ENCODE assay signal across 27 cellular contexts in the genomic region with DNA sequence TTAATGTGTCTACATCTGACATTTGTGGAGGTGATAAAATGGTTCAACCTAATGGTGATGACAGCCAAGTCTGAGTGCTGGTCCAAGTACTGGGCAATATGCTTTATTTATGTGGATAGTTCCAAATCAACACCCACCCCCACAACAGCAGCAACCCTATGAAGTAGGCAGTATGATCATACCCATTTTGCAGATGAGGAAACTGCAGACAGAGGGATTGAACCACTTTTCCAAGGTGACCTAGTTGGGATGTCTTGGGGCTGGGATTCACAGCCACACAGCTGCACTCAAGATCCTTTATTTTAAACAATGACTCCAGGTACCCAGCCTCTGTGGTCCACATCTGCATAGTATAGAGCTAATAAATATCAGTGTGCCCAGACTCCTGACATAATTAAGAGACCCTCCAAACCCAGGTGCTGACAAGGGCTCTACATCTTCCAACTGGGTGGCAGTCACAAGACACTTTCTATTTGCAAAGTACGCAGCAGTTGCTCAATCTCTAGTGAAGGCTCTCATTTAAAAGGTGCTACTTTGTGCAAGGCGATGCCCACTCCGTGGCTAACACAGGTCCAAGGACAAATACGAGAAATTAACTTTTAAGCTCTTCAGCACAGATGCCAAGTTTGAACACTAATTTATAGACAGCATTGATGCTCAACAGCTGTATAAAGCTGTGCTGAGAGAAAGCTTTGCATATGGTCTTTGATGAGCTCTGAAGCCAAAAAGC.
"Had no signal": no experiment of that assay in that cellular context is flagged by ENCODE, and none has a peak within 500 bp of the region (broad histone marks: within the 10 kb centered on the region; RNA-seq: fewer than 3 reads in every experiment).

No MANE protein-coding gene starts in this region.

- H3K27ac ChIP-seq: neural progenitor cell, ovary, parathyroid adenoma, psoas muscle, suprapubic skin, testis, tibial artery, transverse colon, vagina had no signal

- H3K27me3 ChIP-seq: neural progenitor cell, ovary, spleen, suprapubic skin, testis, tibial artery, transverse colon, vagina had no signal

- ATAC-seq: natural killer cell; psoas muscle; right cardiac atrium; sciatic nerve; stimulated activated memory B cell treated with anti-CD40 and anti-IgM and Interleukin-4, amounts not matched to agents 10 μg/mL and 1 μg/mL and 100 μg/mL, for 72 hours; stimulated activated naive CD8-positive, alpha-beta T cell treated with anti-CD3 and anti-CD28 coated beads, Interleukin-15, amount 100 ng/mL, for 72 hours; stimulated activated naive CD8-positive, alpha-beta T cell treated with anti-CD3 and anti-CD28 coated beads, Interleukin-15, Interleukin-2, amounts not matched to agents 100 U/mL and 50 U/mL, for 24 hours had no signal

- H3K36me3 ChIP-seq: neural progenitor cell, ovary, spleen, suprapubic skin, tibial artery, transverse colon, vagina had no signal

- H3K4me3 ChIP-seq: neural progenitor cell, ovary, psoas muscle, skin epidermis, smooth muscle cell, suprapubic skin, testis, tibial artery, transverse colon, vagina had no signal

- H3K9me3 ChIP-seq: ovary, psoas muscle, suprapubic skin, testis, tibial artery, transverse colon, vagina had no signal

- H3K4me1 ChIP-seq: parathyroid adenoma, psoas muscle, testis, tibial artery, transverse colon, vagina had no signal

- H3K79me2 ChIP-seq: parathyroid adenoma had no signal

- DNase-seq: natural killer cell; occipital lobe; ovary; posterior cingulate gyrus; psoas muscle; right cardiac atrium; spleen; stimulated activated CD4-positive, alpha-beta T cell treated with anti-CD3 and anti-CD28 coated beads, Interleukin-12 subunit alpha, Interleukin-12 subunit beta, amount 100 ng/mL, for 4 hours; stimulated activated CD4-positive, alpha-beta T cell treated with anti-CD3 and anti-CD28 coated beads, Interleukin-1b, Interleukin-23, amount 100 ng/mL, for 48 hours; stimulated activated CD4-positive, alpha-beta T cell treated with anti-CD3 and anti-CD28 coated beads, Interleukin-4, amount 100 ng/mL, for 1 hour; stimulated activated CD4-positive, alpha-beta T cell treated with anti-CD3 and anti-CD28 coated beads, Interleukin-4, amount 100 ng/mL, for 4 hours; stimulated activated CD8-positive, alpha-beta memory T cell treated with anti-CD3 and anti-CD28 coated beads, Interleukin-4, amount 100 ng/mL, for 48 hours; stimulated activated naive CD4-positive, alpha-beta T cell; stimulated activated naive CD8-positive, alpha-beta T cell treated with anti-CD3 and anti-CD28 coated beads, Interleukin-15, amount 100 ng/mL, for 72 hours; stimulated activated naive CD8-positive, alpha-beta T cell treated with anti-CD3 and anti-CD28 coated beads, Interleukin-15, Interleukin-2, amounts not matched to agents 100 U/mL and 50 U/mL, for 24 hours; substantia nigra; testis; tibial artery; transverse colon had no signal

- H3K9ac ChIP-seq: neural progenitor cell, parathyroid adenoma had no signal
